8 cellular contexts compared by ENCODE assay signal in genomic region chr17:7219434-7219811, GRCh38. TPM values are rescaled to one million over a fixed set of nuclear protein-coding genes. Genes with fewer than 3 reads are reported as not detected.
DNase-seq lines count a peak whose midpoint lies in the region; ATAC-seq and TF ChIP-seq lines count a peak whose summit lies in the region.

No MANE protein-coding gene starts in this region.

- no peak overlapping the region for H3K9ac ChIP-seq in iPS-15b (ENCODE audit: low read depth, low read length)

- no peaks in the 10 kb centered on the region for H3K9me3 ChIP-seq in iPS-15b (ENCODE audit: control insufficient read depth, insufficient read depth, low read length)

- peaks cover 40% of the 10 kb centered on the region for H3K4me1 Mint-ChIP-seq in activated T-helper 17 cell treated with anti-CD3 and anti-CD28 coated beads, Interleukin-2, amount 50 U/mL, for 72 hours
- H3K4me1 Mint-ChIP-seq in stimulated activated memory B cell treated with anti-CD40 and anti-IgM and Interleukin-4, amounts not matched to agents 10 μg/mL and 1 μg/mL and 100 μg/mL, for 72 hours, result peaks cover 61% of the 10 kb centered on the region

- TF ChIP-seq CTCF in HFF-Myc (IDR thresholded peaks at IDR 0.05; ENCODE audit: low read depth, low read length, missing control alignments) (no peak), GM13977 (IDR thresholded peaks at IDR 0.05; ENCODE audit: extremely low read depth, insufficient read depth, missing control alignments) (no peak)

- peaks cover 8% of the 10 kb centered on the region for H3K4me1 ChIP-seq in iPS-15b (ENCODE audit: control insufficient read depth, insufficient read depth, low read length)

- no peak for ATAC-seq in activated T-helper 17 cell treated with anti-CD3 and anti-CD28 coated beads, Interleukin-2, amount 50 U/mL, for 72 hours (replicated peaks)
- ATAC-seq in stimulated activated memory B cell treated with anti-CD40 and anti-IgM and Interleukin-4, amounts not matched to agents 10 μg/mL and 1 μg/mL and 100 μg/mL, for 72 hours, result no peak
- ATAC-seq in HG03280 (IDR thresholded peaks at IDR 0.05; ENCODE audit: unreplicated experiment) (no peak), GM21360 (IDR thresholded peaks at IDR 0.05; ENCODE audit: unreplicated experiment) (no peak)

- H3K9me3 Mint-ChIP-seq in activated T-helper 17 cell treated with anti-CD3 and anti-CD28 coated beads, Interleukin-2, amount 50 U/mL, for 72 hours, result no peaks in the 10 kb centered on the region
- no peaks in the 10 kb centered on the region for H3K9me3 Mint-ChIP-seq in stimulated activated memory B cell treated with anti-CD40 and anti-IgM and Interleukin-4, amounts not matched to agents 10 μg/mL and 1 μg/mL and 100 μg/mL, for 72 hours

- peaks cover 54% of the 10 kb centered on the region for H3K36me3 Mint-ChIP-seq in activated T-helper 17 cell treated with anti-CD3 and anti-CD28 coated beads, Interleukin-2, amount 50 U/mL, for 72 hours (ENCODE audit: low read depth)
- peaks cover 9% of the 10 kb centered on the region for H3K36me3 Mint-ChIP-seq in stimulated activated memory B cell treated with anti-CD40 and anti-IgM and Interleukin-4, amounts not matched to agents 10 μg/mL and 1 μg/mL and 100 μg/mL, for 72 hours

- peak overlapping the region; percentile 94 for H3K4me3 Mint-ChIP-seq in activated T-helper 17 cell treated with anti-CD3 and anti-CD28 coated beads, Interleukin-2, amount 50 U/mL, for 72 hours
- H3K4me3 Mint-ChIP-seq in stimulated activated memory B cell treated with anti-CD40 and anti-IgM and Interleukin-4, amounts not matched to agents 10 μg/mL and 1 μg/mL and 100 μg/mL, for 72 hours, result peak overlapping the region; percentile 91

- peaks cover 33% of the 10 kb centered on the region for H3K36me3 ChIP-seq in iPS-15b (ENCODE audit: control insufficient read depth, insufficient read depth, low read length)

- H3K4me3 ChIP-seq in HFF-Myc (replicated peaks; ENCODE audit: low read depth, low read length) (peak overlapping the region; percentile 83), iPS-15b (ENCODE audit: low read depth, low read length) (peak overlapping the region; percentile 69)

- no peaks in the 10 kb centered on the region for H3K27me3 ChIP-seq in iPS-15b (ENCODE audit: control insufficient read depth, insufficient read depth, low read length)

- in situ Hi-C loops in GM13977 (cut with MboI; ENCODE audit: low pct_unique_long_range_greater_than_20kb, low sequenced_read_pairs, unreplicated experiment), result no loop called here

- DNase-seq in HFF-Myc (ENCODE audit: extremely low read depth, low read depth), result no peak
- no peak for DNase-seq in GM13977 (ENCODE audit: low spot score)
- no peak for DNase-seq in COR-L47 (lab: John Stamatoyannopoulos, UW)

- H3K27ac Mint-ChIP-seq in activated T-helper 17 cell treated with anti-CD3 and anti-CD28 coated beads, Interleukin-2, amount 50 U/mL, for 72 hours, result peak overlapping the region; percentile 98
- H3K27ac Mint-ChIP-seq in stimulated activated memory B cell treated with anti-CD40 and anti-IgM and Interleukin-4, amounts not matched to agents 10 μg/mL and 1 μg/mL and 100 μg/mL, for 72 hours, result peak overlapping the region; percentile 85

- H3K27me3 Mint-ChIP-seq in activated T-helper 17 cell treated with anti-CD3 and anti-CD28 coated beads, Interleukin-2, amount 50 U/mL, for 72 hours, result no peaks in the 10 kb centered on the region
- no peaks in the 10 kb centered on the region for H3K27me3 Mint-ChIP-seq in stimulated activated memory B cell treated with anti-CD40 and anti-IgM and Interleukin-4, amounts not matched to agents 10 μg/mL and 1 μg/mL and 100 μg/mL, for 72 hours

RNA-seq across cellular contexts. Expression of gene DLG4, which starts 0.2 kb away (rescaled TPM):
- 10 to 100 TPM in 1 of 2 donors, 1 to 10 TPM in 1; 5.9 to 19.4 TPM for total RNA-seq in activated T-helper 17 cell treated with anti-CD3 and anti-CD28 coated beads, Interleukin-2, amount 50 U/mL, for 72 hours

RNA-seq across cellular contexts. Expression of gene ACADVL, which starts 0.3 kb away (rescaled TPM):
- total RNA-seq in activated T-helper 17 cell treated with anti-CD3 and anti-CD28 coated beads, Interleukin-2, amount 50 U/mL, for 72 hours, result 100 to 1,000 TPM; 495 to 517 TPM

RNA-seq across cellular contexts. Expression of gene DVL2, which starts 14.9 kb away (rescaled TPM):
- total RNA-seq in activated T-helper 17 cell treated with anti-CD3 and anti-CD28 coated beads, Interleukin-2, amount 50 U/mL, for 72 hours, result 10 to 100 TPM; 49.1 to 77.5 TPM

RNA-seq across cellular contexts. Expression of gene PHF23, which starts 19.8 kb away (rescaled TPM):
- total RNA-seq in activated T-helper 17 cell treated with anti-CD3 and anti-CD28 coated beads, Interleukin-2, amount 50 U/mL, for 72 hours, result 10 to 100 TPM; 43.5 to 52.3 TPM

RNA-seq across cellular contexts. Expression of gene GABARAP, which starts 22.8 kb away (rescaled TPM):
- 100 to 1,000 TPM; 190 to 239 TPM for total RNA-seq in activated T-helper 17 cell treated with anti-CD3 and anti-CD28 coated beads, Interleukin-2, amount 50 U/mL, for 72 hours
